Comparison of ENCODE assay signal across 17 cellular contexts in the genomic region with DNA sequence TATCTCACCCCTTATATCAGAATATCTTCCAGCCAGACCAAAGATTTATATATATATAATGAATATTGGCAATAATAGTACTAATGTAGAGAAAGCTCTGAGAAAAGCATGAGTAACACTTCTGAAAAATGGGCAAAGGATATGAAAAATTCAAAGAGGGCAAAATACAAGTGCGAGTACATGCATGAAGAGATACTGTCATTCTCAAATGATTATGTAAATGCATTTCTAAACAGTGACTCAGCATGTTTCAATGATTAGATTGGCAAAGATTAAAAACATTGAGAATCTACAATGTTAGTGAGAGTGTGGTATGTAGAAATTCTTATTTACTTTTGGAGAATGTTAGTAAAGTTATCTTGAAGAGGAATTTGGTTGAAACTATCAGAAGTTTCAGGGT.
DNase-seq lines count a peak whose midpoint lies in the region; ATAC-seq, FAIRE-seq and TF ChIP-seq lines count a peak whose summit lies in the region.
"Had no signal": no experiment of that assay in that cellular context is flagged by ENCODE, and none has a peak within 500 bp of the region (broad histone marks: within the 10 kb centered on the region; RNA-seq: fewer than 3 reads in every experiment).

No MANE protein-coding gene starts in this region.

- H3K27ac ChIP-seq in A673 (ENCODE audit: low read depth, low read length, poor library complexity, severe bottlenecking) (no peak overlapping the region), IMR-90 (ENCODE audit: insufficient read depth, low read length) (peak overlapping the region; percentile 61; the same call in 1 of the 2 replicates), K562 (ENCODE audit: extremely low read depth, low read depth, low read length) (no peak overlapping the region), spleen (no peak overlapping the region)
- H3K27ac ChIP-seq: dorsolateral prefrontal cortex, gastrocnemius medialis, SJSA1 had no signal

- H3K9me1 ChIP-seq in IMR-90 (ENCODE audit: insufficient read depth, low read length) (peaks cover 8% of the 10 kb centered on the region), K562 (ENCODE audit: control insufficient read depth, insufficient read depth, low read length) (no peaks in the 10 kb centered on the region)

- FAIRE-seq in K562 (lab: Jason Lieb, UNC): no peak
- FAIRE-seq: A204.1, HTR-8/SVneo had no signal

- no peaks in the 10 kb centered on the region for H4K20me1 ChIP-seq in IMR-90 (ENCODE audit: insufficient read depth, low read length)
- no peaks in the 10 kb centered on the region for H4K20me1 ChIP-seq in K562 (replicated peaks; ENCODE audit: control insufficient read depth, insufficient read depth, low read length)

- H3K9ac ChIP-seq in IMR-90 (ENCODE audit: low read depth, low read length): no peak overlapping the region
- no peak overlapping the region for H3K9ac ChIP-seq in K562 (ENCODE audit: insufficient read depth in 1 of 2, low read depth in 2 of 2, low read length in 2 of 2)

- H3K79me2 ChIP-seq in K562 (ENCODE audit: control insufficient read depth, insufficient read depth, low read length): no peaks in the 10 kb centered on the region

- peak overlapping the region; percentile 46; the same call in 1 of the 2 replicates for H3K23ac ChIP-seq in IMR-90 (ENCODE audit: low read depth, low read length)

- POLR2A ChIA-PET in A673 (lab: Charles Lee; ENCODE audit: low non-redundant PET): no interaction called here
- POLR2A ChIA-PET in IMR-90 (lab: Charles Lee; ENCODE audit: unreplicated experiment): no interaction called here
- POLR2A ChIA-PET in K562 (lab: Yijun Ruan, JAX): interaction anchor here (1.0 kb wide), 1 partner anchor 13 kb away, joined by 3 read pairs; no protein-coding TSS in a partner anchor

- in situ Hi-C loops in IMR-90 (cut with MboI; ENCODE audit: low sequenced_read_pairs): no loop called here
- in situ Hi-C loops in K562 (cut with MboI): no loop called here

- CTCF ChIA-PET in A673 (lab: Charles Lee): no interaction called here
- CTCF ChIA-PET in IMR-90 (lab: Yijun Ruan, JAX): no interaction called here
- CTCF ChIA-PET in K562 (lab: Yijun Ruan, JAX; ENCODE audit: low intra/inter-chr PET ratio): no interaction called here

- intact Hi-C loops in A673 (cut with micrococcal nuclease; ENCODE audit: unreplicated experiment) (loop anchor here (1.0 kb wide), 1 partner anchor 38 kb away; no protein-coding TSS in a partner anchor), IMR-90 (cut with micrococcal nuclease) (no loop called here), K562 (cut with micrococcal nuclease) (no loop called here), spleen (cut with DNase I; ENCODE audit: low total_unique reads) (no loop called here)

- H3K27me3 ChIP-seq in A673 (replicated peaks; ENCODE audit: insufficient read depth, low read depth, low read length, poor library complexity): no peaks in the 10 kb centered on the region
- H3K27me3 ChIP-seq in IMR-90 (ENCODE audit: control insufficient read depth, insufficient read depth, low read length): no peaks in the 10 kb centered on the region
- H3K27me3 ChIP-seq in K562 (ENCODE audit: control insufficient read depth in 2 of 2, insufficient read depth in 2 of 2, low read length in 2 of 2): no peaks in the 10 kb centered on the region
- no peaks in the 10 kb centered on the region for H3K27me3 ChIP-seq in spleen (replicated peaks in 1 of 7)
- H3K27me3 ChIP-seq: dorsolateral prefrontal cortex, gastrocnemius medialis, SJSA1 had no signal

- peak overlapping the region; percentile 72 for H3K4ac ChIP-seq in IMR-90 (ENCODE audit: low read depth, low read length)

- H2BK20ac ChIP-seq in IMR-90 (ENCODE audit: low read depth, low read length): peak overlapping the region; percentile 93

- peak overlapping the region; percentile 86 for H3K18ac ChIP-seq in IMR-90 (ENCODE audit: low read depth, low read length)

- no peak overlapping the region for H2AK9ac ChIP-seq in IMR-90 (replicated peaks; ENCODE audit: low read depth, low read length, poor library complexity)

- DNase-seq in A673 (ENCODE audit: low spot score) (peak; percentile 47), IMR-90 (peak; percentile 85), K562 (ENCODE audit: extremely low read depth in 1 of 4, low spot score in 3 of 4) (no peak), foreskin fibroblast (peak; percentile 29 to 60), spleen (no peak)
- no peak for DNase-seq in stimulated activated CD4-positive, alpha-beta T cell treated with anti-CD3 and anti-CD28 coated beads, Interleukin-1b, Interleukin-23, amount 100 ng/mL, for 48 hours
- DNase-seq: activated CD8-positive, alpha-beta T cell treated with anti-CD3 and anti-CD28 coated beads for 36 hours; amygdala; dorsolateral prefrontal cortex; gastrocnemius medialis; retina had no signal

- no peaks in the 10 kb centered on the region for H3K79me1 ChIP-seq in IMR-90 (ENCODE audit: low read depth in 1 of 2, low read length in 2 of 2)

- no peak overlapping the region for H3K4me2 ChIP-seq in IMR-90 (ENCODE audit: low read depth, low read length)
- no peak overlapping the region for H3K4me2 ChIP-seq in K562 (ENCODE audit: insufficient read depth, low read length)

- peak overlapping the region; percentile 75 for H4K91ac ChIP-seq in IMR-90 (ENCODE audit: insufficient read depth, low read depth, low read length)

- H2AK5ac ChIP-seq in IMR-90 (ENCODE audit: low read depth, low read length): peak overlapping the region; percentile 74; the same call in 1 of the 2 replicates

- peak overlapping the region; percentile 76; the same call in 1 of the 3 replicates for H2BK15ac ChIP-seq in IMR-90 (ENCODE audit: low read depth, low read length)

- no peak for TF ChIP-seq RAD21 in IMR-90 (IDR thresholded peaks at IDR 0.05; ENCODE audit: low read length)
- no peak for TF ChIP-seq RAD21 in K562 (CRISPR knock-in tag; conservative IDR thresholded peaks at IDR 0.05 in 1 of 2, IDR thresholded peaks at IDR 0.05 in 1 of 2)

- TF ChIP-seq CTCF in A673 (conservative IDR thresholded peaks at IDR 0.05; ENCODE audit: low read depth, low read length): no peak
- no peak for TF ChIP-seq CTCF in IMR-90 (conservative IDR thresholded peaks at IDR 0.05; ENCODE audit: low read depth, low read length)
- TF ChIP-seq CTCF in K562 (IDR thresholded peaks at IDR 0.05 in 2 of 3, conservative IDR thresholded peaks at IDR 0.05 in 1 of 3; ENCODE audit: insufficient read depth in 2 of 3, low read depth in 1 of 3, low read length in 3 of 3): no peak
- no peak for TF ChIP-seq CTCF in foreskin fibroblast (IDR thresholded peaks at IDR 0.05; ENCODE audit: low read depth, low read length)
- TF ChIP-seq CTCF in spleen (IDR thresholded peaks at IDR 0.05 in 8 of 11, conservative IDR thresholded peaks at IDR 0.05 in 3 of 11): no peak

- TF ChIP-seq POLR2A in IMR-90 (IDR thresholded peaks at IDR 0.05; ENCODE audit: low read depth, low read length): no peak
- no peak for TF ChIP-seq POLR2A in K562 (conservative IDR thresholded peaks at IDR 0.05)
- TF ChIP-seq POLR2A in spleen (IDR thresholded peaks at IDR 0.05): no peak

- H2BK120ac ChIP-seq in IMR-90 (ENCODE audit: low read depth, low read length): peak overlapping the region; percentile 84

- H4K8ac ChIP-seq in IMR-90 (ENCODE audit: low read depth in 2 of 2, low read length in 2 of 2): peak overlapping the region in 1 of 2 experiments; percentile 55; a peak in 2 of 4 replicates

- no peaks in the 10 kb centered on the region for H3K36me3 ChIP-seq in A673 (ENCODE audit: insufficient read depth, low read length, poor library complexity, severe bottlenecking)
- no peaks in the 10 kb centered on the region for H3K36me3 ChIP-seq in IMR-90 (ENCODE audit: control insufficient read depth, insufficient read depth, low read length)
- no peaks in the 10 kb centered on the region for H3K36me3 ChIP-seq in K562 (ENCODE audit: control insufficient read depth, insufficient read depth, low read length)
- no peaks in the 10 kb centered on the region for H3K36me3 ChIP-seq in spleen
- H3K36me3 ChIP-seq: gastrocnemius medialis, SJSA1 had no signal

- no peak overlapping the region; the same call in 1 of the 2 replicates for H4K5ac ChIP-seq in IMR-90 (ENCODE audit: low read depth, low read length)

- ATAC-seq in IMR-90 (ENCODE audit: low read depth) (peak; percentile 80), K562 (no peak), HG02623 (IDR thresholded peaks at IDR 0.05; ENCODE audit: unreplicated experiment) (no peak), HG02588 (IDR thresholded peaks at IDR 0.05; ENCODE audit: unreplicated experiment) (no peak)
- ATAC-seq: activated CD8-positive, alpha-beta T cell treated with anti-CD3 and anti-CD28 coated beads for 36 hours; gastrocnemius medialis; natural killer cell treated with Interleukin-12 subunit alpha and Interleukin-12 subunit beta and Interleukin-15 and Interleukin-18, amount 100 ng/mL, for 72 hours had no signal

- peak overlapping the region; percentile 84 for H3K14ac ChIP-seq in IMR-90 (replicated peaks; ENCODE audit: low read depth, low read length)

- H2AFZ ChIP-seq in IMR-90 (replicated peaks; ENCODE audit: low read length, poor library complexity): no peak overlapping the region
- H2AFZ ChIP-seq in K562 (ENCODE audit: low read depth, low read length): no peak overlapping the region

- no peak overlapping the region for H3K56ac ChIP-seq in IMR-90 (ENCODE audit: extremely low read depth, insufficient read depth, low read length)

- H2BK5ac ChIP-seq in IMR-90 (ENCODE audit: low read depth, low read length, poor library complexity, severe bottlenecking): peak overlapping the region; percentile 66

- no peak overlapping the region for H3K4me3 ChIP-seq in A673 (ENCODE audit: low read depth, low read length, poor library complexity, severe bottlenecking)
- H3K4me3 ChIP-seq in IMR-90 (ENCODE audit: insufficient read depth, low read depth, low read length): no peak overlapping the region
- no peak overlapping the region for H3K4me3 ChIP-seq in K562
- H3K4me3 ChIP-seq in foreskin fibroblast (ENCODE audit: low read depth in 1 of 2, low read length in 2 of 2): no peak overlapping the region
- H3K4me3 ChIP-seq in spleen: no peak overlapping the region
- H3K4me3 ChIP-seq: dorsolateral prefrontal cortex, gastrocnemius medialis, SJSA1 had no signal

- BruUV-seq in A673 (replicated peaks; lab: Mats Ljungman, UMichigan): no TSS peak
- no TSS peak for BruUV-seq in IMR-90 (replicated peaks; lab: Mats Ljungman, UMichigan)
- BruUV-seq in K562 (replicated peaks; lab: Mats Ljungman, UMichigan): no TSS peak

- TF ChIP-seq EP300 in K562 (IDR thresholded peaks at IDR 0.05; ENCODE audit: low read length): no peak

- H3K4me1 ChIP-seq in A673 (ENCODE audit: insufficient read depth, low read length, poor library complexity, severe bottlenecking) (peaks cover 1% of the 10 kb centered on the region), IMR-90 (ENCODE audit: control insufficient read depth, insufficient read depth, low read length) (peaks cover 4% of the 10 kb centered on the region), K562 (replicated peaks in 1 of 2; ENCODE audit: control insufficient read depth in 2 of 2, insufficient read depth in 2 of 2, low read length in 2 of 2) (peaks cover 0 to 2% of the 10 kb centered on the region in 2 experiments; a peak in 3 of 5 replicates), spleen (peaks cover 0 to 2% (median 0%) of the 10 kb centered on the region in 6 donors)

- dilution Hi-C loops in IMR-90 (cut with HindIII; ENCODE audit: low sequenced_read_pairs, unreplicated experiment): no loop called here

- no CpG with 5 or more reads among the region's 1 CpG for WGBS in IMR-90 (ENCODE audit: extremely low coverage in 2 of 2, insufficient read length in 1 of 2), 2 experiments
- 36% methylated on average over 1 of the region's 1 CpG for WGBS in K562 (ENCODE audit: insufficient coverage, low coverage, missing lambda C conversion rate)
- 74 to 89% (median 82%) methylated on average over 1 of the region's 1 CpG for WGBS in spleen, 5 donors

- H3K9me3 ChIP-seq in A673 (ENCODE audit: low read depth, low read length, poor library complexity, severe bottlenecking) (no peaks in the 10 kb centered on the region), IMR-90 (ENCODE audit: control insufficient read depth, insufficient read depth, low read length) (no peaks in the 10 kb centered on the region), K562 (replicated peaks; ENCODE audit: control insufficient read depth, insufficient read depth, low read depth, low read length) (no peaks in the 10 kb centered on the region), spleen (no peaks in the 10 kb centered on the region)
- H3K9me3 ChIP-seq: gastrocnemius medialis, SJSA1 had no signal

Comparison
In these comparisons a context has a peak if more than half of its experiments do, and no peak if none do; other contexts are left out.
1. DNase-seq: peak in A673 (single experiment), IMR-90 (single experiment) and foreskin fibroblast (2 of 2); none in K562 (0 of 4), spleen (single experiment) and stimulated activated CD4-positive, alpha-beta T cell treated with anti-CD3 and anti-CD28 coated beads, Interleukin-1b, Interleukin-23, amount 100 ng/mL, for 48 hours (single experiment).